1 cellular context compared by ENCODE assay signal in the genomic region with DNA sequence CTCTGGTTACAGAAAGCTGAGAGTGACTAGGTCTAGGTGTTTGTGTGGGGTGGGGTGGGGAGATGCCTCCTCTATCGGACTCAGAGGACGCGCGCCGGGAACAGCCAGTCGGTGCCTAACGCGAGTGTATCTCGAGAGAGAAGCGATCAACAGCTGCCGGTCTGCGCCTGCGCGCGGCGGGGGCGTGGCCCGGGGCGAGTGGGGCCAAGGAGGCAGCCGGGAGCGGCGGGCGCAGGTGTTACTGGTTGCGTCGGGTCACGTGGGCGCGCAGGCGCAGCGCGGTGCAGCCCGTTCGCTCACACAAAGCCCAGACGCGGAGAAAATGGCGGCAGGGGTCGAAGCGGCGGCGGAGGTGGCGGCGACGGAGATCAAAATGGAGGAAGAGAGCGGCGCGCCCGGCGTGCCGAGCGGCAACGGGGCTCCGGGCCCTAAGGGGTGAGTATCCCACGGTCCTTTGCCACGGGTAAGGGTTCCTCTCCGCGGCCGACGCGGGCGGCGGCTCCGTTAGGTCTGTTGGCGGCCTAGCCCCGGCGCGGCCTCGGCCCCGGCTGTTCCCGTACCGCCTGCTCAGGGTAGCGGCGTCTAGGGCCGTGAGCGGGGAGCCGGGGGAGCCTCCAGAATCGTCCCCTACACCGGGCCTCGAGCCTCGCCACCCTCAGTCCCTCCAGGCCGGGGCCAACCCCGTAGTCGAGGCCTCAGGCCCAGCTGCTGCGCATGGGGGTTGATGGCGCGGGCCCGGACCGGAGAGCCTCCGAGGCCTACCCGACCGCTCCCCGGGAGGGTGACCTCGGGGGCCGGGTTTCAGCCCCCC.
A peak's percentile ranks its signal among the peaks of the same experiment; 100 is the strongest.
TF ChIP-seq lines count a peak whose summit lies in the region.

A gene with protein sequence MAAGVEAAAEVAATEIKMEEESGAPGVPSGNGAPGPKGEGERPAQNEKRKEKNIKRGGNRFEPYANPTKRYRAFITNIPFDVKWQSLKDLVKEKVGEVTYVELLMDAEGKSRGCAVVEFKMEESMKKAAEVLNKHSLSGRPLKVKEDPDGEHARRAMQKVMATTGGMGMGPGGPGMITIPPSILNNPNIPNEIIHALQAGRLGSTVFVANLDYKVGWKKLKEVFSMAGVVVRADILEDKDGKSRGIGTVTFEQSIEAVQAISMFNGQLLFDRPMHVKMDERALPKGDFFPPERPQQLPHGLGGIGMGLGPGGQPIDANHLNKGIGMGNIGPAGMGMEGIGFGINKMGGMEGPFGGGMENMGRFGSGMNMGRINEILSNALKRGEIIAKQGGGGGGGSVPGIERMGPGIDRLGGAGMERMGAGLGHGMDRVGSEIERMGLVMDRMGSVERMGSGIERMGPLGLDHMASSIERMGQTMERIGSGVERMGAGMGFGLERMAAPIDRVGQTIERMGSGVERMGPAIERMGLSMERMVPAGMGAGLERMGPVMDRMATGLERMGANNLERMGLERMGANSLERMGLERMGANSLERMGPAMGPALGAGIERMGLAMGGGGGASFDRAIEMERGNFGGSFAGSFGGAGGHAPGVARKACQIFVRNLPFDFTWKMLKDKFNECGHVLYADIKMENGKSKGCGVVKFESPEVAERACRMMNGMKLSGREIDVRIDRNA (plus strand): TSS at position 299 of the 811 bp plus-strand sequence. CDS start 24 bp downstream, at position 323.

TF ChIP-seq in WTC11, 78 proteins besides CTCF, POLR2A, EP300 and RAD21 (continued from another document and continues in another):
- TF ChIP-seq ZNF532 (CRISPR knock-in tag; IDR thresholded peaks at IDR 0.05; ENCODE audit: borderline replicate concordance) (no peak), JAZF1 (CRISPR knock-in tag; IDR thresholded peaks at IDR 0.05) (no peak), ZNF423 (CRISPR knock-in tag; IDR thresholded peaks at IDR 0.05) (no peak), GRHL2 (CRISPR knock-in tag; IDR thresholded peaks at IDR 0.05; ENCODE audit: insufficient replicate concordance, severe bottlenecking) (no peak), ZNF416 (CRISPR knock-in tag; IDR thresholded peaks at IDR 0.05) (no peak), PRRX2 (CRISPR knock-in tag; IDR thresholded peaks at IDR 0.05) (no peak), ZBTB21 (CRISPR knock-in tag; IDR thresholded peaks at IDR 0.05; ENCODE audit: borderline replicate concordance) (no peak; the same call in 1 of the 2 replicates), ZNF671 (CRISPR knock-in tag; IDR thresholded peaks at IDR 0.05) (no peak), RELA (CRISPR knock-in tag; IDR thresholded peaks at IDR 0.05; ENCODE audit: borderline replicate concordance) (0 out of 2 replicates have a peak, but pooled peaks have one; percentile 33), NFATC4 (CRISPR knock-in tag; IDR thresholded peaks at IDR 0.05) (no peak), NR2C2 (CRISPR knock-in tag; IDR thresholded peaks at IDR 0.05) (no peak), ZMAT4 (CRISPR knock-in tag; IDR thresholded peaks at IDR 0.05) (0 out of 2 replicates have a peak, but pooled peaks have one; percentile 26), ESRRA (CRISPR knock-in tag; IDR thresholded peaks at IDR 0.05; ENCODE audit: borderline replicate concordance) (no peak; the same call in 1 of the 2 replicates), TEAD4 (CRISPR knock-in tag; IDR thresholded peaks at IDR 0.05) (no peak; the same call in 1 of the 2 replicates), CREB1 (CRISPR knock-in tag; IDR thresholded peaks at IDR 0.05) (no peak), MYBL2 (CRISPR knock-in tag; IDR thresholded peaks at IDR 0.05) (peak; percentile 92), NFYB (CRISPR knock-in tag; conservative IDR thresholded peaks at IDR 0.05; ENCODE audit: low read depth) (peak; percentile 87), SOX15 (CRISPR knock-in tag; IDR thresholded peaks at IDR 0.05) (no peak), ZNF281 (CRISPR knock-in tag; IDR thresholded peaks at IDR 0.05) (no peak), ZNF317 (CRISPR knock-in tag; IDR thresholded peaks at IDR 0.05; ENCODE audit: borderline replicate concordance, low read depth) (no peak; the same call in 1 of the 2 replicates), RORB (CRISPR knock-in tag; IDR thresholded peaks at IDR 0.05) (no peak), ZNF512 (CRISPR knock-in tag; IDR thresholded peaks at IDR 0.05; ENCODE audit: borderline replicate concordance) (no peak), KAT7 (CRISPR knock-in tag; IDR thresholded peaks at IDR 0.05; ENCODE audit: borderline replicate concordance) (no peak; the same call in 1 of the 2 replicates), OVOL2 (CRISPR knock-in tag; IDR thresholded peaks at IDR 0.05; ENCODE audit: borderline replicate concordance) (no peak), GTF2I (CRISPR knock-in tag; conservative IDR thresholded peaks at IDR 0.05) (no peak)
- TF ChIP-seq, protein P1, sequence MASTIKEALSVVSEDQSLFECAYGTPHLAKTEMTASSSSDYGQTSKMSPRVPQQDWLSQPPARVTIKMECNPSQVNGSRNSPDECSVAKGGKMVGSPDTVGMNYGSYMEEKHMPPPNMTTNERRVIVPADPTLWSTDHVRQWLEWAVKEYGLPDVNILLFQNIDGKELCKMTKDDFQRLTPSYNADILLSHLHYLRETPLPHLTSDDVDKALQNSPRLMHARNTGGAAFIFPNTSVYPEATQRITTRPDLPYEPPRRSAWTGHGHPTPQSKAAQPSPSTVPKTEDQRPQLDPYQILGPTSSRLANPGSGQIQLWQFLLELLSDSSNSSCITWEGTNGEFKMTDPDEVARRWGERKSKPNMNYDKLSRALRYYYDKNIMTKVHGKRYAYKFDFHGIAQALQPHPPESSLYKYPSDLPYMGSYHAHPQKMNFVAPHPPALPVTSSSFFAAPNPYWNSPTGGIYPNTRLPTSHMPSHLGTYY (CRISPR knock-in tag; IDR thresholded peaks at IDR 0.05) = no peak
- TF ChIP-seq, protein P2, sequence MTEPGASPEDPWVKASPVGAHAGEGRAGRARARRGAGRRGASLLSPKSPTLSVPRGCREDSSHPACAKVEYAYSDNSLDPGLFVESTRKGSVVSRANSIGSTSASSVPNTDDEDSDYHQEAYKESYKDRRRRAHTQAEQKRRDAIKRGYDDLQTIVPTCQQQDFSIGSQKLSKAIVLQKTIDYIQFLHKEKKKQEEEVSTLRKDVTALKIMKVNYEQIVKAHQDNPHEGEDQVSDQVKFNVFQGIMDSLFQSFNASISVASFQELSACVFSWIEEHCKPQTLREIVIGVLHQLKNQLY (CRISPR knock-in tag; IDR thresholded peaks at IDR 0.05) = no peak
- TF ChIP-seq, protein P3, sequence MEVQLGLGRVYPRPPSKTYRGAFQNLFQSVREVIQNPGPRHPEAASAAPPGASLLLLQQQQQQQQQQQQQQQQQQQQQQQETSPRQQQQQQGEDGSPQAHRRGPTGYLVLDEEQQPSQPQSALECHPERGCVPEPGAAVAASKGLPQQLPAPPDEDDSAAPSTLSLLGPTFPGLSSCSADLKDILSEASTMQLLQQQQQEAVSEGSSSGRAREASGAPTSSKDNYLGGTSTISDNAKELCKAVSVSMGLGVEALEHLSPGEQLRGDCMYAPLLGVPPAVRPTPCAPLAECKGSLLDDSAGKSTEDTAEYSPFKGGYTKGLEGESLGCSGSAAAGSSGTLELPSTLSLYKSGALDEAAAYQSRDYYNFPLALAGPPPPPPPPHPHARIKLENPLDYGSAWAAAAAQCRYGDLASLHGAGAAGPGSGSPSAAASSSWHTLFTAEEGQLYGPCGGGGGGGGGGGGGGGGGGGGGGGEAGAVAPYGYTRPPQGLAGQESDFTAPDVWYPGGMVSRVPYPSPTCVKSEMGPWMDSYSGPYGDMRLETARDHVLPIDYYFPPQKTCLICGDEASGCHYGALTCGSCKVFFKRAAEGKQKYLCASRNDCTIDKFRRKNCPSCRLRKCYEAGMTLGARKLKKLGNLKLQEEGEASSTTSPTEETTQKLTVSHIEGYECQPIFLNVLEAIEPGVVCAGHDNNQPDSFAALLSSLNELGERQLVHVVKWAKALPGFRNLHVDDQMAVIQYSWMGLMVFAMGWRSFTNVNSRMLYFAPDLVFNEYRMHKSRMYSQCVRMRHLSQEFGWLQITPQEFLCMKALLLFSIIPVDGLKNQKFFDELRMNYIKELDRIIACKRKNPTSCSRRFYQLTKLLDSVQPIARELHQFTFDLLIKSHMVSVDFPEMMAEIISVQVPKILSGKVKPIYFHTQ (CRISPR knock-in tag; IDR thresholded peaks at IDR 0.05) = no peak
- TF ChIP-seq, protein P4, sequence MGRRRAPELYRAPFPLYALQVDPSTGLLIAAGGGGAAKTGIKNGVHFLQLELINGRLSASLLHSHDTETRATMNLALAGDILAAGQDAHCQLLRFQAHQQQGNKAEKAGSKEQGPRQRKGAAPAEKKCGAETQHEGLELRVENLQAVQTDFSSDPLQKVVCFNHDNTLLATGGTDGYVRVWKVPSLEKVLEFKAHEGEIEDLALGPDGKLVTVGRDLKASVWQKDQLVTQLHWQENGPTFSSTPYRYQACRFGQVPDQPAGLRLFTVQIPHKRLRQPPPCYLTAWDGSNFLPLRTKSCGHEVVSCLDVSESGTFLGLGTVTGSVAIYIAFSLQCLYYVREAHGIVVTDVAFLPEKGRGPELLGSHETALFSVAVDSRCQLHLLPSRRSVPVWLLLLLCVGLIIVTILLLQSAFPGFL (CRISPR knock-in tag; IDR thresholded peaks at IDR 0.05; ENCODE audit: borderline replicate concordance) = no peak
- TF ChIP-seq, protein P5, sequence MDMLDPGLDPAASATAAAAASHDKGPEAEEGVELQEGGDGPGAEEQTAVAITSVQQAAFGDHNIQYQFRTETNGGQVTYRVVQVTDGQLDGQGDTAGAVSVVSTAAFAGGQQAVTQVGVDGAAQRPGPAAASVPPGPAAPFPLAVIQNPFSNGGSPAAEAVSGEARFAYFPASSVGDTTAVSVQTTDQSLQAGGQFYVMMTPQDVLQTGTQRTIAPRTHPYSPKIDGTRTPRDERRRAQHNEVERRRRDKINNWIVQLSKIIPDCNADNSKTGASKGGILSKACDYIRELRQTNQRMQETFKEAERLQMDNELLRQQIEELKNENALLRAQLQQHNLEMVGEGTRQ (CRISPR knock-in tag; IDR thresholded peaks at IDR 0.05) = peak; percentile 99
